15 cellular contexts compared by ENCODE assay signal in genomic region chr3:183710231-183710630, GRCh38. TPM values are rescaled to one million over a fixed set of nuclear protein-coding genes. Genes with fewer than 3 reads are reported as not detected.
DNase-seq lines count a peak whose midpoint lies in the region; ATAC-seq, FAIRE-seq and TF ChIP-seq lines count a peak whose summit lies in the region.
"Had no signal": no experiment of that assay in that cellular context is flagged by ENCODE, and none has a peak within 500 bp of the region (broad histone marks: within the 10 kb centered on the region; RNA-seq: fewer than 3 reads in every experiment).

No MANE protein-coding gene starts in this region.

- H3K79me2 ChIP-seq in astrocyte (ENCODE audit: insufficient read depth, low read length) (peaks cover 99% of the 10 kb centered on the region), smooth muscle cell (ENCODE audit: low read depth) (peaks cover 99% of the 10 kb centered on the region), GM23338 (replicated peaks; ENCODE audit: insufficient read depth) (peaks cover 100% of the 10 kb centered on the region)

- intact Hi-C loops in right lobe of liver (cut with DNase I), result no loop called here

- TF ChIP-seq CTCF in astrocyte (IDR thresholded peaks at IDR 0.05; ENCODE audit: insufficient read depth, low read depth, low read length), result no peak
- no peak for TF ChIP-seq CTCF in mesothelial cell of epicardium (IDR thresholded peaks at IDR 0.05; ENCODE audit: unreplicated experiment)
- TF ChIP-seq CTCF in right lobe of liver (IDR thresholded peaks at IDR 0.05), result no peak
- no peak for TF ChIP-seq CTCF in smooth muscle cell (IDR thresholded peaks at IDR 0.05; ENCODE audit: borderline replicate concordance, insufficient read depth, poor library complexity, severe bottlenecking)
- no peak for TF ChIP-seq CTCF in GM23338 (conservative IDR thresholded peaks at IDR 0.05; ENCODE audit: low read depth in 2 of 2)

- H3K4me1 Mint-ChIP-seq in astrocyte (ENCODE audit: low read depth, unreplicated experiment) (peaks cover 6% of the 10 kb centered on the region), mesothelial cell of epicardium (peaks cover 8% of the 10 kb centered on the region), GM23338 (no peaks in the 10 kb centered on the region; the same call in 2 of the 3 replicates)

- H3K4me3 Mint-ChIP-seq in astrocyte (ENCODE audit: unreplicated experiment), result no peak overlapping the region
- H3K4me3 Mint-ChIP-seq in mesothelial cell of epicardium, result no peak overlapping the region
- H3K4me3 Mint-ChIP-seq in GM23338, result no peak overlapping the region

- H3K9ac ChIP-seq in astrocyte (ENCODE audit: low read length), result no peak overlapping the region
- H3K9ac ChIP-seq in smooth muscle cell (ENCODE audit: low read depth), result no peak overlapping the region
- H3K9ac ChIP-seq: SK-N-SH had no signal

- H3K4me2 ChIP-seq in astrocyte (ENCODE audit: low read length), result no peak overlapping the region
- H3K4me2 ChIP-seq in smooth muscle cell, result no peak overlapping the region
- H3K4me2 ChIP-seq in GM23338, result no peak overlapping the region
- H3K4me2 ChIP-seq: SK-N-SH had no signal

- H3K4me1 ChIP-seq in astrocyte (ENCODE audit: insufficient read depth, low read length), result no peaks in the 10 kb centered on the region
- H3K4me1 ChIP-seq in right lobe of liver, result no peaks in the 10 kb centered on the region
- no peaks in the 10 kb centered on the region for H3K4me1 ChIP-seq in smooth muscle cell (ENCODE audit: low read depth)
- H3K4me1 ChIP-seq in GM23338 (ENCODE audit: insufficient read depth), result no peaks in the 10 kb centered on the region

- no peak for TF ChIP-seq POLR2A in right lobe of liver (IDR thresholded peaks at IDR 0.05)

- H3K4me3 ChIP-seq in astrocyte (ENCODE audit: insufficient read depth, low read depth, low read length) (no peak overlapping the region), right lobe of liver (no peak overlapping the region), smooth muscle cell (no peak overlapping the region), GM23338 (no peak overlapping the region)

- peak; percentile 58 for DNase-seq in D341Med (ENCODE audit: low spot score)
- peak; percentile 87 to 98 for DNase-seq in NCI-H524 (lab: John Stamatoyannopoulos, UW)
- peak; percentile 19 for DNase-seq in astrocyte (ENCODE audit: low read depth)
- DNase-seq in mesothelial cell of epicardium (ENCODE audit: low spot score in 2 of 2, unreplicated experiment in 2 of 2), result no peak
- no peak for DNase-seq in right lobe of liver
- DNase-seq in activated CD4-positive, alpha-beta T cell treated with anti-CD3 and anti-CD28 coated beads for 1 hour, result no peak
- no peak for DNase-seq in smooth muscle cell (lab: John Stamatoyannopoulos, UW; ENCODE audit: unreplicated experiment)
- no peak for DNase-seq in GM23338 (ENCODE audit: low spot score)
- DNase-seq: C1 segment of cervical spinal cord, NCI-H1417, NCI-H187 treated with DMSO at 0.1 percent for 48 hours, NCI-H748 treated with DMSO at 0.1 percent for 48 hours, SK-N-SH had no signal

- H3K36me3 ChIP-seq in astrocyte (ENCODE audit: insufficient read depth, low read length) (no peaks in the 10 kb centered on the region), right lobe of liver (no peaks in the 10 kb centered on the region), smooth muscle cell (ENCODE audit: low read depth) (no peaks in the 10 kb centered on the region), GM23338 (ENCODE audit: insufficient read depth) (peaks cover 3% of the 10 kb centered on the region; the same call in 1 of the 2 replicates)

- no peaks in the 10 kb centered on the region for H3K27me3 ChIP-seq in astrocyte (ENCODE audit: insufficient read depth, low read length)
- H3K27me3 ChIP-seq in right lobe of liver, result no peaks in the 10 kb centered on the region
- H3K27me3 ChIP-seq in smooth muscle cell (ENCODE audit: low read depth), result no peaks in the 10 kb centered on the region
- H3K27me3 ChIP-seq in GM23338 (ENCODE audit: insufficient read depth), result no peaks in the 10 kb centered on the region

- FAIRE-seq in astrocyte (lab: Jason Lieb, UNC), result no peak
- FAIRE-seq: A204.1 had no signal

- H3K9me3 Mint-ChIP-seq in astrocyte (ENCODE audit: unreplicated experiment) (no peaks in the 10 kb centered on the region), mesothelial cell of epicardium (no peaks in the 10 kb centered on the region), GM23338 (no peaks in the 10 kb centered on the region)

- H3K27ac Mint-ChIP-seq in astrocyte (ENCODE audit: unreplicated experiment), result no peak overlapping the region
- H3K27ac Mint-ChIP-seq in mesothelial cell of epicardium, result peak overlapping the region; percentile 8
- no peak overlapping the region for H3K27ac Mint-ChIP-seq in GM23338

- H3K36me3 Mint-ChIP-seq in astrocyte (ENCODE audit: low read depth, unreplicated experiment) (no peaks in the 10 kb centered on the region), mesothelial cell of epicardium (peaks cover 7% of the 10 kb centered on the region), GM23338 (ENCODE audit: low read depth) (peaks cover 11% of the 10 kb centered on the region)

- H3K27me3 Mint-ChIP-seq in astrocyte (ENCODE audit: low read depth, unreplicated experiment), result no peaks in the 10 kb centered on the region
- H3K27me3 Mint-ChIP-seq in mesothelial cell of epicardium (ENCODE audit: low read depth), result no peaks in the 10 kb centered on the region
- H3K27me3 Mint-ChIP-seq in GM23338 (ENCODE audit: insufficient read depth, low read depth, poor library complexity), result peaks cover 5% of the 10 kb centered on the region

- no peak for ATAC-seq in right lobe of liver
- no peak for ATAC-seq in GM23338
- ATAC-seq: HCT116 had no signal

- H3K9me3 ChIP-seq in astrocyte (ENCODE audit: insufficient read depth, low read depth, low read length), result no peaks in the 10 kb centered on the region
- H3K9me3 ChIP-seq in right lobe of liver, result no peaks in the 10 kb centered on the region
- no peaks in the 10 kb centered on the region for H3K9me3 ChIP-seq in smooth muscle cell (replicated peaks; ENCODE audit: low read depth)
- H3K9me3 ChIP-seq: SK-N-SH had no signal

- no peaks in the 10 kb centered on the region for H3F3A ChIP-seq in smooth muscle cell (ENCODE audit: low read depth)
- H3F3A ChIP-seq in GM23338 (replicated peaks; ENCODE audit: low read depth), result no peaks in the 10 kb centered on the region

- no peak overlapping the region for H3K27ac ChIP-seq in astrocyte (ENCODE audit: low read depth, low read length)
- no peak overlapping the region for H3K27ac ChIP-seq in right lobe of liver
- H3K27ac ChIP-seq in smooth muscle cell (ENCODE audit: low read depth), result no peak overlapping the region
- no peak overlapping the region for H3K27ac ChIP-seq in GM23338 (ENCODE audit: low read depth)

- H4K20me1 ChIP-seq in astrocyte (ENCODE audit: insufficient read depth, low read length) (peaks cover 90% of the 10 kb centered on the region), smooth muscle cell (ENCODE audit: low read depth) (peaks cover 100% of the 10 kb centered on the region), GM23338 (replicated peaks; ENCODE audit: insufficient read depth) (peaks cover 59% of the 10 kb centered on the region)

- H2AFZ ChIP-seq in astrocyte (ENCODE audit: low read depth, low read length) (no peak overlapping the region), smooth muscle cell (ENCODE audit: low read depth) (no peak overlapping the region), GM23338 (no peak overlapping the region)

- H3K9me2 ChIP-seq in GM23338 (ENCODE audit: insufficient read depth), result no peaks in the 10 kb centered on the region
- H3K9me2 ChIP-seq: SK-N-SH had no signal

TF ChIP-seq in GM23338, 12 proteins besides CTCF, POLR2A, EP300 and RAD21 (continues in another document):
- no peak for TF ChIP-seq REST (IDR thresholded peaks at IDR 0.05; ENCODE audit: unreplicated experiment)
- no peak for TF ChIP-seq CREB1 (CRISPR knock-in tag; IDR thresholded peaks at IDR 0.05; ENCODE audit: low read depth)
- no peak for TF ChIP-seq NANOG (IDR thresholded peaks at IDR 0.05; ENCODE audit: borderline replicate concordance)
- no peak for TF ChIP-seq JUNB (IDR thresholded peaks at IDR 0.05; ENCODE audit: unreplicated experiment)
- no peak for TF ChIP-seq EZH2phosphoT487 (IDR thresholded peaks at IDR 0.05; ENCODE audit: unreplicated experiment)

RNA-seq across cellular contexts. Expression of gene YEATS2, which starts 12.6 kb away (rescaled TPM):
- 39.9 and 45.3 TPM in 2 replicates for total RNA-seq in astrocyte
- total RNA-seq in mesothelial cell of epicardium, result 65.5 to 72.7 TPM (median 66.0 TPM) in 3 replicates
- total RNA-seq in right lobe of liver, result 10 to 100 TPM in 1 of 6 experiments, 1 to 10 TPM in 5; 3.8 to 12.1 (median 7.3) TPM
- 30.4 and 56.0 TPM in 2 replicates for total RNA-seq in smooth muscle cell
- polyA plus RNA-seq in smooth muscle cell, result 19.9 and 22.3 TPM in 2 replicates
- total RNA-seq in GM23338 (2014; rRNA removed; shearing (Covaris generic)), result 45.9 and 72.8 TPM in 2 replicates
- polyA plus RNA-seq in GM23338 (2016; fragmentation: Nextera tagmentation; extraction: Ambion mirVana), result 13.9 and 15.2 TPM in 2 replicates

Comparison
In these comparisons a context has a peak if more than half of its experiments do, and no peak if none do; other contexts are left out.
1. DNase-seq: peak in D341Med (single experiment), NCI-H524 (2 of 2) and astrocyte (single experiment); none in mesothelial cell of epicardium (0 of 2), right lobe of liver (0 of 3), activated CD4-positive, alpha-beta T cell treated with anti-CD3 and anti-CD28 coated beads for 1 hour (single experiment), smooth muscle cell (single experiment) and GM23338 (single experiment).